ENCODE assay signal across 27 cellular contexts in the genomic region with DNA sequence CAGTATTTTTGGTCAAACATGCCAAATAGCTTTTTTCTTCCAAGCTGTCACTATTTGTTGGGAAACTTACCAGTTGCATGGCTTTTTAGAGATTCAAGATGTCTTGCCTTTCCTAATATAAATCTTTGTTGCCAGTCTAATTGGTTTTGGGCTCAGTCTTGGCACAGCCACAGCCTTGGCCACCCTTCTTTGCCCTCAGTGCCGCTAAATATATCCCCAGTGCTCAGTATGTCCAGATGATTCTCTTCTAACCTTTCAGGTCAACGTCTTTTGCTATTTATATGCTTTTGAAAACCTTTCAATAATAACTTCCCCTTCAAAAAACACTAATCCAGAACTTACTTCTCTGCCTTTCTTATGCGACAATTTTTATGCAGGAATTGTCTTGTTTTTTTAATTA.
"Had no signal": no experiment of that assay in that cellular context is flagged by ENCODE, and none has a peak within 500 bp of the region (broad histone marks: within the 10 kb centered on the region; RNA-seq: fewer than 3 reads in every experiment).

No MANE protein-coding gene starts in this region.

- H3K36me3 Mint-ChIP-seq: activated CD4-positive, alpha-beta memory T cell treated with anti-CD3 and anti-CD28 coated beads for 36 hours; activated CD8-positive, alpha-beta memory T cell treated with anti-CD3 and anti-CD28 coated beads, Interleukin-2, amount 10 ng/mL, durations not matched to agents 7 days and 5 days; activated naive CD4-positive, alpha-beta T cell treated with anti-CD3 and anti-CD28 coated beads, Interleukin-2, amount 50 U/mL, for 24 hours; activated naive CD8-positive, alpha-beta T cell treated with anti-CD3 and anti-CD28 coated beads for 36 hours had no signal

- H3K27ac Mint-ChIP-seq: activated CD4-positive, alpha-beta memory T cell treated with anti-CD3 and anti-CD28 coated beads for 36 hours; activated CD4-positive, alpha-beta T cell treated with anti-CD3 and anti-CD28 coated beads for 36 hours; activated CD4-positive, alpha-beta T cell treated with anti-CD3 and anti-CD28 coated beads, Interleukin-2, amount 10 ng/mL, durations not matched to agents 24 days and 14 days; activated CD8-positive, alpha-beta memory T cell treated with anti-CD3 and anti-CD28 coated beads, Interleukin-2, amount 10 ng/mL, durations not matched to agents 7 days and 5 days; activated CD8-positive, alpha-beta T cell treated with anti-CD3 and anti-CD28 coated beads, Interleukin-2, amount 10 ng/mL, durations not matched to agents 7 days and 5 days; activated naive CD4-positive, alpha-beta T cell treated with anti-CD3 and anti-CD28 coated beads for 36 hours; activated naive CD4-positive, alpha-beta T cell treated with anti-CD3 and anti-CD28 coated beads, Interleukin-2, amount 50 U/mL, for 24 hours; activated naive CD8-positive, alpha-beta T cell treated with anti-CD3 and anti-CD28 coated beads for 36 hours; activated naive CD8-positive, alpha-beta T cell treated with anti-CD3 and anti-CD28 coated beads, Interleukin-2, amount 50 U/mL, for 24 hours; activated T-helper 1 cell treated with anti-CD3 and anti-CD28 coated beads, Interleukin-12 subunit alpha, Interleukin-12 subunit beta, Interleukin-2, Interleukin-4 antibody, amounts not matched to agents 30 ng/mL and 10 ng/mL and 1 ng/mL, durations not matched to agents 14 hours and 24 hours and 36 hours; activated T-helper 2 cell treated with anti-CD3 and anti-CD28 coated beads, Interferon-gamma antibody, Interleukin-2, Interleukin-4, amounts not matched to agents 10 μg/mL and 5 μg/mL and 100 μg/mL, durations not matched to agents 14 hours and 24 hours and 36 hours had no signal

- H3K27me3 ChIP-seq: adrenal gland, body of pancreas, colonic mucosa had no signal

- H3K27ac ChIP-seq: adrenal gland, body of pancreas, colonic mucosa had no signal

- DNase-seq: activated CD4-positive, alpha-beta memory T cell treated with anti-CD3 and anti-CD28 coated beads for 36 hours; activated CD4-positive, alpha-beta T cell treated with anti-CD3 and anti-CD28 coated beads for 36 hours; activated CD4-positive, alpha-beta T cell treated with anti-CD3 and anti-CD28 coated beads, Interleukin-2, amount 10 ng/mL, durations not matched to agents 24 days and 14 days; activated CD4-positive, CD25-positive, alpha-beta regulatory T cell; activated CD4-positive, CD25-positive, alpha-beta regulatory T cell treated with anti-CD3 and anti-CD28 coated beads, Interleukin-2, amount 50 U/mL, for 72 hours; activated CD8-positive, alpha-beta memory T cell treated with anti-CD3 and anti-CD28 coated beads, Interleukin-2, amount 10 ng/mL, durations not matched to agents 7 days and 5 days; activated CD8-positive, alpha-beta memory T cell treated with anti-CD3 and anti-CD28 coated beads, Interleukin-2, amount 50 U/mL, for 4 hours; activated CD8-positive, alpha-beta T cell treated with anti-CD3 and anti-CD28 coated beads, Interleukin-2, amount 10 ng/mL, durations not matched to agents 7 days and 5 days; activated effector memory CD4-positive, alpha-beta T cell treated with anti-CD3 and anti-CD28 coated beads, Interleukin-2, amount 50 U/mL, for 16 hours; activated naive CD4-positive, alpha-beta T cell treated with anti-CD3 and anti-CD28 coated beads for 36 hours; activated naive CD8-positive, alpha-beta T cell treated with anti-CD3 and anti-CD28 coated beads for 36 hours; activated naive CD8-positive, alpha-beta T cell treated with anti-CD3 and anti-CD28 coated beads, Interleukin-2, amount 50 U/mL, for 24 hours; activated T-cell treated with anti-CD3 and anti-CD28 coated beads, Interleukin-2, amount 50 U/mL, for 1 hour; activated T-cell treated with anti-CD3 and anti-CD28 coated beads, Interleukin-2, amount 50 U/mL, for 48 hours; adrenal gland; aorta; body of pancreas; central memory CD4-positive, alpha-beta T cell; cerebellar nuclear complex; colonic mucosa; effector CD8-positive, alpha-beta T cell; foreskin fibroblast; T-helper 2 cell had no signal

- H3K4me1 ChIP-seq: body of pancreas, colonic mucosa had no signal

- H3K4me3 ChIP-seq: adrenal gland, body of pancreas, colonic mucosa had no signal

- H3K4me1 Mint-ChIP-seq: activated CD4-positive, alpha-beta T cell treated with anti-CD3 and anti-CD28 coated beads for 36 hours; activated CD4-positive, alpha-beta T cell treated with anti-CD3 and anti-CD28 coated beads, Interleukin-2, amount 10 ng/mL, durations not matched to agents 24 days and 14 days; activated CD8-positive, alpha-beta memory T cell treated with anti-CD3 and anti-CD28 coated beads, Interleukin-2, amount 10 ng/mL, durations not matched to agents 7 days and 5 days; activated naive CD4-positive, alpha-beta T cell treated with anti-CD3 and anti-CD28 coated beads, Interleukin-2, amount 50 U/mL, for 24 hours; activated naive CD8-positive, alpha-beta T cell treated with anti-CD3 and anti-CD28 coated beads for 36 hours; activated naive CD8-positive, alpha-beta T cell treated with anti-CD3 and anti-CD28 coated beads, Interleukin-2, amount 50 U/mL, for 24 hours had no signal

- H3K9me3 ChIP-seq: adrenal gland, body of pancreas, colonic mucosa had no signal

- H3K27me3 Mint-ChIP-seq: activated CD4-positive, alpha-beta memory T cell treated with anti-CD3 and anti-CD28 coated beads for 36 hours; activated CD4-positive, alpha-beta T cell treated with anti-CD3 and anti-CD28 coated beads for 36 hours; activated CD4-positive, alpha-beta T cell treated with anti-CD3 and anti-CD28 coated beads, Interleukin-2, amount 10 ng/mL, durations not matched to agents 24 days and 14 days; activated CD8-positive, alpha-beta memory T cell treated with anti-CD3 and anti-CD28 coated beads, Interleukin-2, amount 10 ng/mL, durations not matched to agents 7 days and 5 days; activated naive CD4-positive, alpha-beta T cell treated with anti-CD3 and anti-CD28 coated beads, Interleukin-2, amount 50 U/mL, for 24 hours; activated naive CD8-positive, alpha-beta T cell treated with anti-CD3 and anti-CD28 coated beads for 36 hours; activated naive CD8-positive, alpha-beta T cell treated with anti-CD3 and anti-CD28 coated beads, Interleukin-2, amount 50 U/mL, for 24 hours had no signal

- ATAC-seq: activated CD4-positive, alpha-beta T cell treated with anti-CD3 and anti-CD28 coated beads for 36 hours; activated CD8-positive, alpha-beta memory T cell treated with anti-CD3 and anti-CD28 coated beads, Interleukin-2, amount 10 ng/mL, durations not matched to agents 7 days and 5 days; activated CD8-positive, alpha-beta T cell treated with anti-CD3 and anti-CD28 coated beads, Interleukin-2, amount 10 ng/mL, durations not matched to agents 7 days and 5 days; activated naive CD8-positive, alpha-beta T cell treated with anti-CD3 and anti-CD28 coated beads, Interleukin-2, amount 50 U/mL, for 24 hours; body of pancreas; esophagus mucosa had no signal

- H3K9me3 Mint-ChIP-seq: activated CD4-positive, alpha-beta T cell treated with anti-CD3 and anti-CD28 coated beads, Interleukin-2, amount 10 ng/mL, durations not matched to agents 24 days and 14 days; activated naive CD4-positive, alpha-beta T cell treated with anti-CD3 and anti-CD28 coated beads, Interleukin-2, amount 50 U/mL, for 24 hours; activated naive CD8-positive, alpha-beta T cell treated with anti-CD3 and anti-CD28 coated beads for 36 hours; activated naive CD8-positive, alpha-beta T cell treated with anti-CD3 and anti-CD28 coated beads, Interleukin-2, amount 50 U/mL, for 24 hours; activated T-helper 1 cell treated with anti-CD3 and anti-CD28 coated beads, Interleukin-12 subunit alpha, Interleukin-12 subunit beta, Interleukin-2, Interleukin-4 antibody, amounts not matched to agents 30 ng/mL and 10 ng/mL and 1 ng/mL, durations not matched to agents 14 hours and 24 hours and 36 hours; activated T-helper 2 cell treated with anti-CD3 and anti-CD28 coated beads, Interferon-gamma antibody, Interleukin-2, Interleukin-4, amounts not matched to agents 10 μg/mL and 5 μg/mL and 100 μg/mL, durations not matched to agents 14 hours and 24 hours and 36 hours had no signal

- H3K36me3 ChIP-seq: adrenal gland, colonic mucosa had no signal

- H3K4me3 Mint-ChIP-seq: activated CD4-positive, alpha-beta memory T cell treated with anti-CD3 and anti-CD28 coated beads for 36 hours; activated CD4-positive, alpha-beta T cell treated with anti-CD3 and anti-CD28 coated beads for 36 hours; activated CD4-positive, alpha-beta T cell treated with anti-CD3 and anti-CD28 coated beads, Interleukin-2, amount 10 ng/mL, durations not matched to agents 24 days and 14 days; activated CD8-positive, alpha-beta memory T cell treated with anti-CD3 and anti-CD28 coated beads, Interleukin-2, amount 10 ng/mL, durations not matched to agents 7 days and 5 days; activated CD8-positive, alpha-beta T cell treated with anti-CD3 and anti-CD28 coated beads, Interleukin-2, amount 10 ng/mL, durations not matched to agents 7 days and 5 days; activated naive CD4-positive, alpha-beta T cell treated with anti-CD3 and anti-CD28 coated beads for 36 hours; activated naive CD4-positive, alpha-beta T cell treated with anti-CD3 and anti-CD28 coated beads, Interleukin-2, amount 50 U/mL, for 24 hours; activated naive CD8-positive, alpha-beta T cell treated with anti-CD3 and anti-CD28 coated beads for 36 hours; activated naive CD8-positive, alpha-beta T cell treated with anti-CD3 and anti-CD28 coated beads, Interleukin-2, amount 50 U/mL, for 24 hours; activated T-helper 1 cell treated with anti-CD3 and anti-CD28 coated beads, Interleukin-12 subunit alpha, Interleukin-12 subunit beta, Interleukin-2, Interleukin-4 antibody, amounts not matched to agents 30 ng/mL and 10 ng/mL and 1 ng/mL, durations not matched to agents 14 hours and 24 hours and 36 hours had no signal
